In the genomic region with DNA sequence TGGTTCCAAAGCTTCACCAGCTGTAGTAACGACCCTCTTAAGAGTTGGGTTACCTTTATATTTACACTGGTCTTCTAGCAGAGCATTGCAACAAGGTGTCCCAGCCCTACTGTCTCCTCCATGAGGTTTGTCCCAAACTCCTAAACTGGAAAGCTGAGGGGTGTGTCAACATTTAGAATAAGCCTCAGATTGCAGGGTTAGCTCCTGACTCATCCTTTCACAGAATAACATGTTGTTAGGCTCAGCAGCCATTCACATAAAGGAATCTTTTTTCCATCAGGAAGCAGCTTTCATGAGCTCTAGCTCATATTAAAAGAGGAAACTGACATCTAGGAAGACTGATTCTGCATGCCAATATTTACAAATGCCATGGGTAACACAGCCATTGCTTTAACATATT, we compare ENCODE assay signal across 15 cellular contexts.
DNase-seq lines count a peak whose midpoint lies in the region; ATAC-seq and TF ChIP-seq lines count a peak whose summit lies in the region.
"Had no signal": no experiment of that assay in that cellular context is flagged by ENCODE, and none has a peak within 500 bp of the region (broad histone marks: within the 10 kb centered on the region; RNA-seq: fewer than 3 reads in every experiment).

No MANE protein-coding gene starts in this region.

- no peak overlapping the region for H3K27ac Mint-ChIP-seq in type B pancreatic cell

- H3K27ac ChIP-seq in right atrium auricular region, result peak overlapping the region in 1 of 2 donors; percentile 40
- H3K27ac ChIP-seq: skin epidermis had no signal

- H3K4me1 ChIP-seq in right atrium auricular region, result peaks cover 0 to 14% of the 10 kb centered on the region in 2 donors

- DNase-seq in left ventricle myocardium superior (no peak), right atrium auricular region (ENCODE audit: low spot score) (no peak), SW480 (ENCODE audit: low spot score) (peak; percentile 51), fibroblast of the aortic adventitia (ENCODE audit: low read depth) (peak; percentile 60), type B pancreatic cell (ENCODE audit: extremely low spot score, unreplicated experiment) (no peak), globus pallidus (ENCODE audit: low spot score) (no peak)
- DNase-seq in activated T-cell treated with anti-CD3 and anti-CD28 coated beads, Interleukin-2, amount 50 U/mL, for 48 hours, result no peak
- DNase-seq in stimulated activated CD4-positive, alpha-beta T cell treated with anti-CD3 and anti-CD28 coated beads, Interleukin-2, amount 100 ng/mL, for 48 hours, result no peak
- DNase-seq: activated CD4-positive, CD25-positive, alpha-beta regulatory T cell; activated T-cell treated with anti-CD3 and anti-CD28 coated beads, Interleukin-2, amount 50 U/mL, for 1 hour; DMS79; NCI-H345 had no signal

- TF ChIP-seq CTCF in right atrium auricular region (IDR thresholded peaks at IDR 0.05) (no peak), fibroblast of the aortic adventitia (IDR thresholded peaks at IDR 0.05; ENCODE audit: insufficient read depth, low read length) (no peak), type B pancreatic cell (conservative IDR thresholded peaks at IDR 0.05) (no peak)

- peaks cover 21% of the 10 kb centered on the region for H3K4me1 Mint-ChIP-seq in type B pancreatic cell (ENCODE audit: unreplicated experiment)

- H3K4me3 Mint-ChIP-seq in type B pancreatic cell, result no peak overlapping the region
- H3K4me3 Mint-ChIP-seq: nephron had no signal

- peaks cover 6% of the 10 kb centered on the region for H3K36me3 Mint-ChIP-seq in type B pancreatic cell

- no peaks in the 10 kb centered on the region for H3K27me3 Mint-ChIP-seq in type B pancreatic cell

- peak; percentile 50 for ATAC-seq in left ventricle myocardium superior

- intact Hi-C loops in left ventricle myocardium superior (cut with micrococcal nuclease), result no loop called here

- no peaks in the 10 kb centered on the region for H3K27me3 ChIP-seq in right atrium auricular region
- H3K27me3 ChIP-seq: tibial nerve had no signal

- H3K36me3 ChIP-seq in right atrium auricular region, result no peaks in the 10 kb centered on the region
- H3K36me3 ChIP-seq: tibial nerve had no signal

- no peaks in the 10 kb centered on the region for H3K9me3 Mint-ChIP-seq in type B pancreatic cell
- H3K9me3 Mint-ChIP-seq: nephron had no signal

- H3K9me3 ChIP-seq in right atrium auricular region, result no peaks in the 10 kb centered on the region
- H3K9me3 ChIP-seq: tibial nerve had no signal

- H3K4me3 ChIP-seq in right atrium auricular region (no peak overlapping the region), fibroblast of the aortic adventitia (ENCODE audit: low read depth, low read length) (no peak overlapping the region)
- H3K4me3 ChIP-seq: skin epidermis, tibial nerve had no signal

Comparison
In these comparisons a context has a peak if more than half of its experiments do, and no peak if none do; other contexts are left out.
1. DNase-seq: peak in SW480 (single experiment) and fibroblast of the aortic adventitia (single experiment); none in left ventricle myocardium superior (single experiment), right atrium auricular region (single experiment), type B pancreatic cell (single experiment), globus pallidus (single experiment), activated T-cell treated with anti-CD3 and anti-CD28 coated beads, Interleukin-2, amount 50 U/mL, for 48 hours (0 of 2) and stimulated activated CD4-positive, alpha-beta T cell treated with anti-CD3 and anti-CD28 coated beads, Interleukin-2, amount 100 ng/mL, for 48 hours (0 of 2).